Comparison of ENCODE assay signal across 19 cellular contexts in the genomic region with DNA sequence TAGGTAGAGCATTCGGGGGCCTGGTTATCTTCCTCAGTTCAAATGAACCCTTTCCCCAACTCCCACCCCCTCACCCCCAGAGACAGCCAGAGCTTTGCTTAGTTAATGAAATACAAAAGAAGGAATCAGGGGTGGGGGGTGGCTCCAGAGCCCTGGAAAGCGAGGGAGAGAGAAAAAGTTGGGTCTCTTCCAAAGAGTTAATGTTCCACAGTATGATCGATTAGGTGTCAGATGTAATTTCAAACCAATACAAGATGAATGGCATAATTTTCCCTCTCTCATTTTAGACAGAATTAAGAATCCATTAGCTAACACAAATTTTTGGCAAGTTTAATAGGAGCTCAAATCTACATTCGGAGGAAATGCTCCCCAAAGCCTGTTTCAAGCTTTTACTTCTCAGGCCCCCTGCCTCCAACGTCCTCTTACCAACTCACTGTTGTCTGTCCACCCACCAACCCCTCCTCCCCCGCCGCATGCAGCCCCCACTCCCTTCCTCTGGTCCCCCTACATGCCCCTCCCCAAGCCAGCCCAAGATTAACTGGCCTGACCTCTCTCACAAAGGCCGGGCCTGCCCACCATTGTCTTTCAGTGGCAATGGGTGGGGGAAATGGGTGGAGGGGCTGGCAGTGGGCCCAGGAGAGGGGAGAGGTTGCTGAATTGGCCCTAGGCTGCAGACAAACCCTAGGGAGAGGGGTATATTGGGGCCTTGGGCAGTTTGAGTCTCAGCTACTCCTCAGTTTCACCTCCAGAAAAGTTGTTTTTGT. TPM values are rescaled to one million over a fixed set of nuclear protein-coding genes. Genes with fewer than 3 reads are reported as not detected.
DNase-seq lines count a peak whose midpoint lies in the region; ATAC-seq, FAIRE-seq and TF ChIP-seq lines count a peak whose summit lies in the region.
"Had no signal": no experiment of that assay in that cellular context is flagged by ENCODE, and none has a peak within 500 bp of the region (broad histone marks: within the 10 kb centered on the region; RNA-seq: fewer than 3 reads in every experiment).

No MANE protein-coding gene starts in this region.

- TF ChIP-seq CTCF in HEK293 (tag by site-specific recombination; IDR thresholded peaks at IDR 0.05) (no peak), left ventricle myocardium inferior (IDR thresholded peaks at IDR 0.05; ENCODE audit: borderline replicate concordance) (no peak), pancreas (IDR thresholded peaks at IDR 0.05) (no peak)

- H3K36me3 ChIP-seq in HEK293 (ENCODE audit: control insufficient read depth in 2 of 2, insufficient read depth in 1 of 2, low read length in 2 of 2) = no peaks in the 10 kb centered on the region
- H3K36me3 ChIP-seq in NT2/D1 (ENCODE audit: insufficient read depth, insufficient read length, low read length) = no peaks in the 10 kb centered on the region
- H3K36me3 ChIP-seq in left ventricle myocardium inferior = no peaks in the 10 kb centered on the region
- H3K36me3 ChIP-seq in pancreas = no peaks in the 10 kb centered on the region
- H3K36me3 ChIP-seq: breast epithelium, left lung, right lobe of liver had no signal

- peak overlapping the region; percentile 8 for H3K9ac ChIP-seq in NT2/D1 (ENCODE audit: insufficient read length, low read depth)

- H3K9me3 ChIP-seq in HEK293 (ENCODE audit: control insufficient read depth, insufficient read depth, low read depth, low read length) = no peaks in the 10 kb centered on the region
- no peaks in the 10 kb centered on the region for H3K9me3 ChIP-seq in NT2/D1 (ENCODE audit: insufficient read depth, low read length)
- no peaks in the 10 kb centered on the region for H3K9me3 ChIP-seq in left ventricle myocardium inferior (replicated peaks)
- no peaks in the 10 kb centered on the region for H3K9me3 ChIP-seq in pancreas
- H3K9me3 ChIP-seq: breast epithelium, left lung, mucosa of descending colon, right lobe of liver had no signal

- FAIRE-seq in pancreas (lab: Jason Lieb, UNC) (no peak), HTR-8/SVneo (lab: Jason Lieb, UNC) (no peak)

- H3K27ac ChIP-seq in HEK293 (ENCODE audit: extremely low read depth, low read depth, low read length) = no peak overlapping the region
- H3K27ac ChIP-seq in left ventricle myocardium inferior (replicated peaks) = peak overlapping the region; percentile 20
- H3K27ac ChIP-seq in pancreas = no peak overlapping the region
- H3K27ac ChIP-seq: breast epithelium, foreskin keratinocyte, left lung, right lobe of liver had no signal

- DNase-seq in NT2/D1 (ENCODE audit: low read depth, low spot score) = peak; percentile 61
- peak; percentile 68 for DNase-seq in left ventricle myocardium inferior
- DNase-seq in pancreas = peak in 2 of 6 donors; percentile 24 to 48
- no peak for DNase-seq in GDM1 (lab: John Stamatoyannopoulos, UW)
- DNase-seq in Kasumi-1 (lab: John Stamatoyannopoulos, UW) = no peak
- no peak for DNase-seq in HTR-8/SVneo (ENCODE audit: insufficient read length, low spot score)
- DNase-seq: activated CD8-positive, alpha-beta memory T cell treated with anti-CD3 and anti-CD28 coated beads, Interleukin-2, amount 10 ng/mL, durations not matched to agents 7 days and 5 days; CD8-positive, alpha-beta memory T cell; cortex of kidney; foreskin keratinocyte; left lung; mucosa of descending colon; NCI-H1048; nucleus accumbens; right lobe of liver had no signal

- H3K4me1 ChIP-seq in HEK293 (ENCODE audit: control insufficient read depth, insufficient read depth, low read length) = no peaks in the 10 kb centered on the region
- peaks cover 17% of the 10 kb centered on the region for H3K4me1 ChIP-seq in NT2/D1 (ENCODE audit: insufficient read depth, insufficient read length)
- H3K4me1 ChIP-seq in left ventricle myocardium inferior = peaks cover 16% of the 10 kb centered on the region
- H3K4me1 ChIP-seq in pancreas = no peaks in the 10 kb centered on the region
- H3K4me1 ChIP-seq: breast epithelium, foreskin keratinocyte, left lung had no signal

- H3K4me3 ChIP-seq in HEK293 (ENCODE audit: low read depth, low read length) = no peak overlapping the region
- H3K4me3 ChIP-seq in NT2/D1 (ENCODE audit: insufficient read length, low read depth) = no peak overlapping the region
- H3K4me3 ChIP-seq in left ventricle myocardium inferior = no peak overlapping the region
- H3K4me3 ChIP-seq in pancreas = no peak overlapping the region
- H3K4me3 ChIP-seq: breast epithelium, left lung, mucosa of descending colon, right lobe of liver had no signal

- WGBS in pancreas, 2 donors = 41 to 43% methylated on average over 8 of the region's 8 CpGs

- CTCF ChIA-PET in HEK293 (lab: Yijun Ruan, JAX) = interaction anchor here (0.5 to 1.8 kb wide), 8 partner anchors 15 to 286 kb away, joined by 3 to 7 read pairs (median 3); no protein-coding TSS in a partner anchor

- POLR2A ChIA-PET in HEK293 (lab: Yijun Ruan, JAX) = interaction anchor here (0.6 kb wide), 2 partner anchors 379 to 388 kb away, joined by 3 to 6 read pairs; a partner anchor contains a TSS

- peaks cover 14% of the 10 kb centered on the region for H3K27me3 ChIP-seq in NT2/D1 (ENCODE audit: insufficient read depth, insufficient read length)
- peaks cover 15% of the 10 kb centered on the region for H3K27me3 ChIP-seq in left ventricle myocardium inferior (ENCODE audit: low read depth)
- H3K27me3 ChIP-seq in pancreas = no peaks in the 10 kb centered on the region
- H3K27me3 ChIP-seq: breast epithelium, left lung, right lobe of liver had no signal

- intact Hi-C loops in left ventricle myocardium inferior (cut with micrococcal nuclease) = no loop called here
- intact Hi-C loops in pancreas (cut with DNase I) = no loop called here

- peak in 3 of 4 donors; percentile 39 to 66 (median 57) for ATAC-seq in pancreas
- ATAC-seq: activated CD8-positive, alpha-beta memory T cell treated with anti-CD3 and anti-CD28 coated beads, Interleukin-2, amount 10 ng/mL, durations not matched to agents 7 days and 5 days; foreskin keratinocyte; left lung; mucosa of descending colon; SK-N-SH treated with all-trans-retinoic acid at 6 μM for 48 hours; stimulated activated effector memory CD8-positive, alpha-beta T cell treated with anti-CD3 and anti-CD28 coated beads, Interleukin-12 subunit alpha, Interleukin-12 subunit beta, amount 100 ng/mL, for 72 hours had no signal

TF ChIP-seq in HEK293, 187 proteins besides CTCF, POLR2A, EP300 and RAD21:
- TF ChIP-seq EGR2 (tag by site-specific recombination; IDR thresholded peaks at IDR 0.05; ENCODE audit: low read depth) = peak; percentile 66; the same call in 1 of the 2 replicates
- no peak for TF ChIP-seq ZNF174 (tag by site-specific recombination; IDR thresholded peaks at IDR 0.05)
- no peak for TF ChIP-seq GLIS1 (tag by site-specific recombination; IDR thresholded peaks at IDR 0.05)
- TF ChIP-seq, protein P1, sequence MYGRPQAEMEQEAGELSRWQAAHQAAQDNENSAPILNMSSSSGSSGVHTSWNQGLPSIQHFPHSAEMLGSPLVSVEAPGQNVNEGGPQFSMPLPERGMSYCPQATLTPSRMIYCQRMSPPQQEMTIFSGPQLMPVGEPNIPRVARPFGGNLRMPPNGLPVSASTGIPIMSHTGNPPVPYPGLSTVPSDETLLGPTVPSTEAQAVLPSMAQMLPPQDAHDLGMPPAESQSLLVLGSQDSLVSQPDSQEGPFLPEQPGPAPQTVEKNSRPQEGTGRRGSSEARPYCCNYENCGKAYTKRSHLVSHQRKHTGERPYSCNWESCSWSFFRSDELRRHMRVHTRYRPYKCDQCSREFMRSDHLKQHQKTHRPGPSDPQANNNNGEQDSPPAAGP (tag by site-specific recombination; IDR thresholded peaks at IDR 0.05) = 0 out of 2 replicates have a peak, but pooled peaks have one; percentile 33
- TF ChIP-seq, protein P2, sequence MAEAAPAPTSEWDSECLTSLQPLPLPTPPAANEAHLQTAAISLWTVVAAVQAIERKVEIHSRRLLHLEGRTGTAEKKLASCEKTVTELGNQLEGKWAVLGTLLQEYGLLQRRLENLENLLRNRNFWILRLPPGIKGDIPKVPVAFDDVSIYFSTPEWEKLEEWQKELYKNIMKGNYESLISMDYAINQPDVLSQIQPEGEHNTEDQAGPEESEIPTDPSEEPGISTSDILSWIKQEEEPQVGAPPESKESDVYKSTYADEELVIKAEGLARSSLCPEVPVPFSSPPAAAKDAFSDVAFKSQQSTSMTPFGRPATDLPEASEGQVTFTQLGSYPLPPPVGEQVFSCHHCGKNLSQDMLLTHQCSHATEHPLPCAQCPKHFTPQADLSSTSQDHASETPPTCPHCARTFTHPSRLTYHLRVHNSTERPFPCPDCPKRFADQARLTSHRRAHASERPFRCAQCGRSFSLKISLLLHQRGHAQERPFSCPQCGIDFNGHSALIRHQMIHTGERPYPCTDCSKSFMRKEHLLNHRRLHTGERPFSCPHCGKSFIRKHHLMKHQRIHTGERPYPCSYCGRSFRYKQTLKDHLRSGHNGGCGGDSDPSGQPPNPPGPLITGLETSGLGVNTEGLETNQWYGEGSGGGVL (tag by site-specific recombination; IDR thresholded peaks at IDR 0.05) = peak; percentile 49; the same call in 1 of the 2 replicates
- TF ChIP-seq ZFHX2 (tag by site-specific recombination; conservative IDR thresholded peaks at IDR 0.05) = peak; percentile 62
- peak; percentile 94 for TF ChIP-seq KLF1 (tag by site-specific recombination; IDR thresholded peaks at IDR 0.05)

RNA-seq across cellular contexts. Expression of a gene that starts 28.2 kb away (rescaled TPM):
- total RNA-seq in left ventricle myocardium inferior (not detected), pancreas (not detected)
- polyA plus RNA-seq in pancreas = under 1 TPM in 1 of 2 donors, not detected in 1; 0.04 TPM
- total RNA-seq: activated CD8-positive, alpha-beta memory T cell treated with anti-CD3 and anti-CD28 coated beads, Interleukin-2, amount 10 ng/mL, durations not matched to agents 7 days and 5 days; breast epithelium; CD8-positive, alpha-beta memory T cell; foreskin keratinocyte; left lung; right lobe of liver had no signal
- polyA plus RNA-seq: CD8-positive, alpha-beta memory T cell; foreskin keratinocyte had no signal

RNA-seq across cellular contexts. Expression of a gene that starts 47.3 kb away (rescaled TPM):
- total RNA-seq in left ventricle myocardium inferior (0.36 TPM), pancreas (10 to 100 TPM; 42.8 to 74.3 (median 62.8) TPM)
- polyA plus RNA-seq in pancreas = 100 to 1,000 TPM in 1 of 2 donors, 10 to 100 TPM in 1; 99.1 to 201 TPM
- total RNA-seq: activated CD8-positive, alpha-beta memory T cell treated with anti-CD3 and anti-CD28 coated beads, Interleukin-2, amount 10 ng/mL, durations not matched to agents 7 days and 5 days; CD8-positive, alpha-beta memory T cell had no signal
- polyA plus RNA-seq: CD8-positive, alpha-beta memory T cell had no signal

RNA-seq across cellular contexts. Expression of a gene that starts 57.4 kb away (rescaled TPM):
- 15.7 TPM for total RNA-seq in left ventricle myocardium inferior
- 10 to 100 TPM; 24.4 to 35.7 (median 27.2) TPM for total RNA-seq in pancreas
- polyA plus RNA-seq in pancreas = 10 to 100 TPM; 64.5 to 73.8 TPM

Comparison
In these comparisons a context has a peak if more than half of its experiments do, and no peak if none do; other contexts are left out.
1. DNase-seq: peak in NT2/D1 (single experiment) and left ventricle myocardium inferior (single experiment); none in GDM1 (single experiment), Kasumi-1 (0 of 2) and HTR-8/SVneo (single experiment).
2. RNA of a gene that starts 47.3 kb away (total RNA-seq): 42.8 to 74.3 TPM in pancreas; 0.36 TPM in left ventricle myocardium inferior (single experiment); every median in the first group is over 10 times any median in the second.